ENCODE assay signal across 26 cellular contexts in the genomic region with DNA sequence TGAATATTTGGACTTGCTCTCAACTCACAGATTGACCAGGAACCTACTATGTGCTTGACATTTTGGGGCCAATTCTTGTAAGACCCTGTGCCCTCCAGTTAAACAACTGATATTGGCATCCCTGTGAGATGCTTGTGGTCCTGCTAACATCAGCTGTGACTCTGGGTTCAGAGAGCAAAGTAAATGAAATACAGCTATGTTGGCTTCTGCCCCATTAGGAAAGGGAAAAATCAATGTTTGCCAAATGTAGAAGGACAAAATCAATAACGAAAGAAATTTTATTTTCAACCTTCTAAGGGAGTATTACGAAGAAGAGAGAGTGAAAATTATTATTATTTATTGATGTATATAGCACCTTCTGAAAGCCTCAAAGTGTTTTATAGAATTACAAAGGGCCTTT.
A peak's percentile ranks its signal among the peaks of the same experiment; 100 is the strongest.
DNase-seq lines count a peak whose midpoint lies in the region; ATAC-seq, FAIRE-seq and TF ChIP-seq lines count a peak whose summit lies in the region.
"Had no signal": no experiment of that assay in that cellular context is flagged by ENCODE, and none has a peak within 500 bp of the region (broad histone marks: within the 10 kb centered on the region; RNA-seq: fewer than 3 reads in every experiment).

No MANE protein-coding gene starts in this region.

- H3K36me3 Mint-ChIP-seq in activated CD8-positive, alpha-beta T cell treated with anti-CD3 and anti-CD28 coated beads for 36 hours (ENCODE audit: low read depth) = no peaks in the 10 kb centered on the region
- H3K36me3 Mint-ChIP-seq: CD14-positive monocyte; CD4-positive, alpha-beta memory T cell; CD4-positive, CD25-positive, alpha-beta regulatory T cell; CD8-positive, alpha-beta memory T cell had no signal

- CTCF ChIA-PET in HepG2 (lab: Yijun Ruan, JAX; ENCODE audit: low intra/inter-chr PET ratio, low total read pairs) = no interaction called here
- CTCF ChIA-PET in activated CD8-positive, alpha-beta T cell treated with anti-CD3 and anti-CD28 coated beads for 36 hours (lab: Charles Lee) = interaction anchor here (0.5 kb wide), 1 partner anchor 1857 kb away, joined by 3 read pairs; no protein-coding TSS in a partner anchor

- H3K4me3 ChIP-seq in HepG2 (replicated peaks in 1 of 3; ENCODE audit: insufficient read depth in 1 of 3, low read depth in 2 of 3, low read length in 3 of 3) (no peak overlapping the region), right lobe of liver (peak overlapping the region in 1 of 3 donors; percentile 14)
- H3K4me3 ChIP-seq: BLaER1, GM12878 had no signal

- no peaks in the 10 kb centered on the region for H3K4me1 Mint-ChIP-seq in activated CD8-positive, alpha-beta T cell treated with anti-CD3 and anti-CD28 coated beads for 36 hours (ENCODE audit: low read depth)
- H3K4me1 Mint-ChIP-seq: CD4-positive, alpha-beta memory T cell; CD4-positive, CD25-positive, alpha-beta regulatory T cell had no signal

- no peaks in the 10 kb centered on the region for H3K79me2 ChIP-seq in HepG2 (ENCODE audit: insufficient read depth, low read length)

- TF ChIP-seq EP300 in HepG2 (IDR thresholded peaks at IDR 0.05; ENCODE audit: low read depth in 2 of 2, low read length in 2 of 2) (no peak), HepG2 (CRISPR knock-in tag; IDR thresholded peaks at IDR 0.05; ENCODE audit: borderline replicate concordance) (no peak)

- in situ Hi-C loops in HepG2 (cut with HindIII; ENCODE audit: extremely low pct_ligation_motif_present, low pct_unique_long_range_greater_than_20kb) = no loop called here

- H3K4me2 ChIP-seq in HepG2 (ENCODE audit: low read depth, low read length) = no peak overlapping the region
- H3K4me2 ChIP-seq: BLaER1 had no signal

- POLR2A ChIA-PET in HepG2 (lab: Yijun Ruan, JAX) = no interaction called here
- POLR2A ChIA-PET in activated CD8-positive, alpha-beta T cell treated with anti-CD3 and anti-CD28 coated beads for 36 hours (lab: Charles Lee) = no interaction called here

- TF ChIP-seq CTCF in HepG2 (CRISPR knock-in tag; IDR thresholded peaks at IDR 0.05) (no peak), right lobe of liver (IDR thresholded peaks at IDR 0.05) (no peak)
- no peak for TF ChIP-seq CTCF in activated CD8-positive, alpha-beta T cell treated with anti-CD3 and anti-CD28 coated beads for 36 hours (IDR thresholded peaks at IDR 0.05)

- intact Hi-C loops in HepG2 (cut with micrococcal nuclease; ENCODE audit: unreplicated experiment) = no loop called here
- intact Hi-C loops in right lobe of liver (cut with DNase I) = no loop called here
- intact Hi-C loops in activated CD8-positive, alpha-beta T cell treated with anti-CD3 and anti-CD28 coated beads for 36 hours (cut with micrococcal nuclease) = no loop called here

- H3K9me3 ChIP-seq in HepG2 (ENCODE audit: low read length) (no peaks in the 10 kb centered on the region), right lobe of liver (no peaks in the 10 kb centered on the region)
- H3K9me3 ChIP-seq: BE2C, BLaER1 had no signal

- WGBS in HepG2 (ENCODE audit: low lambda C conversion rate) = 3% methylated on average over 2 of the region's 2 CpGs
- 28% methylated on average over 2 of the region's 2 CpGs for WGBS in right lobe of liver (ENCODE audit: insufficient coverage, low coverage, low lambda C conversion rate, missing lambda C conversion rate)

- H3K27ac ChIP-seq in HepG2 (ENCODE audit: extremely low read length, insufficient read depth, low read length) = no peak overlapping the region
- H3K27ac ChIP-seq in right lobe of liver = no peak overlapping the region
- H3K27ac ChIP-seq: BLaER1 had no signal

- ATAC-seq in HepG2 = no peak
- ATAC-seq in right lobe of liver = peak; percentile 58 to 78 (median 73)
- no peak for ATAC-seq in activated CD8-positive, alpha-beta T cell treated with anti-CD3 and anti-CD28 coated beads for 36 hours
- ATAC-seq: GM12878 had no signal

- FAIRE-seq in HepG2 (lab: Jason Lieb, UNC) = no peak
- FAIRE-seq: A204.1, GM12878, GM12892, GM18507 had no signal

- no peaks in the 10 kb centered on the region for H4K20me1 ChIP-seq in HepG2 (ENCODE audit: insufficient read depth, low read length)
- H4K20me1 ChIP-seq: BLaER1 had no signal

- H3K4me1 ChIP-seq in HepG2 (ENCODE audit: insufficient read depth, low read length) = no peaks in the 10 kb centered on the region
- H3K4me1 ChIP-seq in right lobe of liver = peaks cover 0 to 12% (median 5%) of the 10 kb centered on the region in 4 donors
- H3K4me1 ChIP-seq: BE2C, BLaER1 had no signal

- H3K27ac Mint-ChIP-seq in activated CD8-positive, alpha-beta T cell treated with anti-CD3 and anti-CD28 coated beads for 36 hours = no peak overlapping the region
- H3K27ac Mint-ChIP-seq: CD14-positive monocyte; CD4-positive, alpha-beta memory T cell; CD4-positive, CD25-positive, alpha-beta regulatory T cell; CD8-positive, alpha-beta memory T cell had no signal

- no peak overlapping the region for H2AFZ ChIP-seq in HepG2 (ENCODE audit: low read length)

- H3K27me3 ChIP-seq in HepG2 (ENCODE audit: control insufficient read depth in 1 of 2, insufficient read depth in 2 of 2, low read length in 2 of 2) (peaks cover 0 to 22% of the 10 kb centered on the region in 2 experiments; a peak in 1 of 5 replicates), right lobe of liver (no peaks in the 10 kb centered on the region)
- H3K27me3 ChIP-seq: BE2C, BLaER1 had no signal

- TF ChIP-seq POLR2A in HepG2 (IDR thresholded peaks at IDR 0.05; ENCODE audit: insufficient read depth in 1 of 2, low read depth in 2 of 2, low read length in 2 of 2) (no peak), right lobe of liver (IDR thresholded peaks at IDR 0.05) (no peak)

- H3K4me3 Mint-ChIP-seq in activated CD8-positive, alpha-beta T cell treated with anti-CD3 and anti-CD28 coated beads for 36 hours = no peak overlapping the region
- H3K4me3 Mint-ChIP-seq: CD14-positive monocyte; CD4-positive, alpha-beta memory T cell; CD4-positive, CD25-positive, alpha-beta regulatory T cell; CD8-positive, alpha-beta memory T cell had no signal

- H3K27me3 Mint-ChIP-seq in activated CD8-positive, alpha-beta T cell treated with anti-CD3 and anti-CD28 coated beads for 36 hours = peaks cover 7% of the 10 kb centered on the region

- no TSS peak for BruUV-seq in HepG2 (replicated peaks; lab: Mats Ljungman, UMichigan)

- DNase-seq in HepG2 (ENCODE audit: low spot score) (no peak), right lobe of liver (no peak), cerebellum (ENCODE audit: low spot score) (no peak)
- DNase-seq in stimulated activated CD4-positive, alpha-beta T cell treated with anti-CD3 and anti-CD28 coated beads, Interleukin-2, amount 100 ng/mL, for 48 hours = no peak
- DNase-seq in activated CD8-positive, alpha-beta T cell treated with anti-CD3 and anti-CD28 coated beads for 36 hours = no peak
- DNase-seq: 8988T; ACHN; BE2C; C1 segment of cervical spinal cord; CD4-positive, alpha-beta memory T cell; CD4-positive, CD25-positive, alpha-beta regulatory T cell; CD8-positive, alpha-beta memory T cell; COR-L47; DMS 273 treated with DMSO at 0.1 percent for 48 hours; DMS153; DMS53; DMS79; DND-41; EL; GDM1 had no signal

- H3K9me3 Mint-ChIP-seq in activated CD8-positive, alpha-beta T cell treated with anti-CD3 and anti-CD28 coated beads for 36 hours = no peaks in the 10 kb centered on the region
- H3K9me3 Mint-ChIP-seq: CD8-positive, alpha-beta memory T cell had no signal

- no peak for TF ChIP-seq RAD21 in HepG2 (CRISPR knock-in tag; IDR thresholded peaks at IDR 0.05)

- H3K36me3 ChIP-seq in HepG2 (replicated peaks in 1 of 2; ENCODE audit: control insufficient read depth in 1 of 2, insufficient read depth in 2 of 2, low read length in 2 of 2) (no peaks in the 10 kb centered on the region), right lobe of liver (no peaks in the 10 kb centered on the region)
- H3K36me3 ChIP-seq: BE2C, BLaER1 had no signal

- H3K9ac ChIP-seq in HepG2 (ENCODE audit: insufficient read depth, low read depth, low read length) = no peak overlapping the region
- H3K9ac ChIP-seq: BLaER1 had no signal

TF ChIP-seq in HepG2, 621 proteins besides CTCF, POLR2A, EP300 and RAD21:
- TF ChIP-seq KAT2B (IDR thresholded peaks at IDR 0.05; ENCODE audit: borderline replicate concordance, low read depth, low read length) (peak; percentile 59; the same call in 1 of the 2 replicates), ZNF414 (CRISPR knock-in tag; IDR thresholded peaks at IDR 0.05) (no peak)

Comparison
In these comparisons a context has a peak if more than half of its experiments do, and no peak if none do; other contexts are left out.
1. ATAC-seq: peak in right lobe of liver (4 of 4); none in HepG2 (single experiment) and activated CD8-positive, alpha-beta T cell treated with anti-CD3 and anti-CD28 coated beads for 36 hours (single experiment).